Comparison of ENCODE assay signal across 8 cellular contexts in the genomic region with DNA sequence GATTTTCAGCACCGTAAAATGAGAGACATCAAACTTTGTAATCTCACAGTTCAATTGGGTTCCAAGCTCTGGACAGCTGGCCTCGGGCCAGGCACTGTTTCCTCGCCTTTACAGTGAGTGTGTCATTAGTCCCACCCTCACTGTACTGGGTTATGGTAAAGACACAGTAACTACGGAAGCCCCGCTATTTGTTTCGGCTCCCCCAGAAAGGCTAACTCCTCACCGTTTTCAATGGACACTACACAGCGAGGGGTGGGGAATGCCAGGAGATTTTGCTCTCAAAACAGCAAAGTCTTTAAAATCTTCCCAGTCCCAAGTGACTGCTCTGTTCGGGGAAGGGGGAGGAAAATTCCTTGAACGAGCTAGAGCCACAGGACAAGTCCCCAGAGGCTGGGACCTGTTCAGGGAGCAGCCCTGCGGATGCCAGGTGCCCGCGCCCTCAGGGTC. TPM values are rescaled to one million over a fixed set of nuclear protein-coding genes. Genes with fewer than 3 reads are reported as not detected.
DNase-seq lines count a peak whose midpoint lies in the region; ATAC-seq lines count a peak whose summit lies in the region.

No MANE protein-coding gene starts in this region.

- WGBS in adipose tissue, 3 donors = 15 to 26% (median 21%) methylated on average over 13 of the region's 13 CpGs

- peak overlapping the region; percentile 66 for H3K27ac ChIP-seq in adipose tissue (ENCODE audit: low read depth, low read length)

- DNase-seq in NCI-H748 (lab: John Stamatoyannopoulos, UW; ENCODE audit: unreplicated experiment) = peak; percentile 42
- no peak for DNase-seq in NCI-H748 treated with DMSO at 0.1 percent for 48 hours (lab: John Stamatoyannopoulos, UW)
- DNase-seq in stimulated activated effector memory CD8-positive, alpha-beta T cell treated with anti-CD3 and anti-CD28 coated beads, Interleukin-12 subunit alpha, Interleukin-12 subunit beta, amount 100 ng/mL, for 72 hours (ENCODE audit: low spot score in 2 of 2) = no peak
- DNase-seq in NCI-H1694 (lab: John Stamatoyannopoulos, UW) = no peak
- DNase-seq in stimulated activated CD4-positive, alpha-beta T cell treated with anti-CD3 and anti-CD28 coated beads, Interleukin-2, amount 100 ng/mL, for 48 hours = no peak

- H3K4me1 Mint-ChIP-seq in stimulated activated effector memory CD8-positive, alpha-beta T cell treated with anti-CD3 and anti-CD28 coated beads, Interleukin-12 subunit alpha, Interleukin-12 subunit beta, amount 100 ng/mL, for 72 hours = peaks cover 17% of the 10 kb centered on the region

- H3K9me3 ChIP-seq in iPS-18c (ENCODE audit: control insufficient read depth, insufficient read depth, low read length) = no peaks in the 10 kb centered on the region

- H3K36me3 Mint-ChIP-seq in stimulated activated effector memory CD8-positive, alpha-beta T cell treated with anti-CD3 and anti-CD28 coated beads, Interleukin-12 subunit alpha, Interleukin-12 subunit beta, amount 100 ng/mL, for 72 hours = no peaks in the 10 kb centered on the region

- peak overlapping the region; percentile 59 for H3K4me3 ChIP-seq in iPS-18c (ENCODE audit: insufficient read depth, low read depth, low read length)

- H3K4me3 Mint-ChIP-seq in stimulated activated effector memory CD8-positive, alpha-beta T cell treated with anti-CD3 and anti-CD28 coated beads, Interleukin-12 subunit alpha, Interleukin-12 subunit beta, amount 100 ng/mL, for 72 hours = peak overlapping the region; percentile 38

- H3K27ac Mint-ChIP-seq in stimulated activated effector memory CD8-positive, alpha-beta T cell treated with anti-CD3 and anti-CD28 coated beads, Interleukin-12 subunit alpha, Interleukin-12 subunit beta, amount 100 ng/mL, for 72 hours = no peak overlapping the region

- ATAC-seq in stimulated activated effector memory CD8-positive, alpha-beta T cell treated with anti-CD3 and anti-CD28 coated beads, Interleukin-12 subunit alpha, Interleukin-12 subunit beta, amount 100 ng/mL, for 72 hours = no peak
- no peak for ATAC-seq in GM19397 (IDR thresholded peaks at IDR 0.05; ENCODE audit: unreplicated experiment)

- peaks cover 4% of the 10 kb centered on the region for H3K9me3 Mint-ChIP-seq in stimulated activated effector memory CD8-positive, alpha-beta T cell treated with anti-CD3 and anti-CD28 coated beads, Interleukin-12 subunit alpha, Interleukin-12 subunit beta, amount 100 ng/mL, for 72 hours

RNA-seq across cellular contexts. Expression of gene SPSB1, which starts 0.8 kb away (rescaled TPM):
- polyA plus RNA-seq in adipose tissue = 100 to 1,000 TPM in 1 of 3 donors, 10 to 100 TPM in 2; 15.8 to 153 (median 39.6) TPM

RNA-seq across cellular contexts. Expression of gene H6PD, which starts 57.4 kb away (rescaled TPM):
- polyA plus RNA-seq in adipose tissue = 10 to 100 TPM; 12.5 to 28.0 (median 19.3) TPM
